10 cellular contexts compared by ENCODE assay signal in genomic region chr5:132807163-132807838, GRCh38. TPM values are rescaled to one million over a fixed set of nuclear protein-coding genes. Genes with fewer than 3 reads are reported as not detected.
DNase-seq lines count a peak whose midpoint lies in the region; ATAC-seq and TF ChIP-seq lines count a peak whose summit lies in the region.
"Had no signal": no experiment of that assay in that cellular context is flagged by ENCODE, and none has a peak within 500 bp of the region (broad histone marks: within the 10 kb centered on the region; RNA-seq: fewer than 3 reads in every experiment).

No MANE protein-coding gene starts in this region.

- TF ChIP-seq POLR2A in esophagus squamous epithelium (IDR thresholded peaks at IDR 0.05): no peak

- no peak overlapping the region for H2AFZ ChIP-seq in OCI-LY1 (ENCODE audit: low read length)
- H2AFZ ChIP-seq: parathyroid adenoma had no signal

- no peak overlapping the region for H3K4me2 ChIP-seq in OCI-LY1 (ENCODE audit: low read length)

- H3K4me1 Mint-ChIP-seq in endothelial cell (ENCODE audit: unreplicated experiment): no peaks in the 10 kb centered on the region

- no peak overlapping the region for H3K4me3 ChIP-seq in GM12864 (ENCODE audit: low read depth, low read length)
- H3K4me3 ChIP-seq in OCI-LY1 (ENCODE audit: low read depth, low read length, poor library complexity, severe bottlenecking): no peak overlapping the region
- no peak overlapping the region for H3K4me3 ChIP-seq in esophagus squamous epithelium

- no peaks in the 10 kb centered on the region for H3K9me2 ChIP-seq in OCI-LY1 (ENCODE audit: low read depth, low read length)

- WGBS in esophagus squamous epithelium, 2 donors: 75 to 76% methylated on average over 12 of the region's 12 CpGs

- H3K9me3 Mint-ChIP-seq in endothelial cell (ENCODE audit: unreplicated experiment): no peaks in the 10 kb centered on the region

- H3K27ac Mint-ChIP-seq in endothelial cell (ENCODE audit: unreplicated experiment): no peak overlapping the region

- no peak for ATAC-seq in HG02798 (IDR thresholded peaks at IDR 0.05; ENCODE audit: poor library complexity, unreplicated experiment)

- H3K27me3 ChIP-seq in OCI-LY1 (ENCODE audit: insufficient read depth, low read length) (peaks cover 10% of the 10 kb centered on the region), esophagus squamous epithelium (peaks cover 6 to 55% (median 8%) of the 10 kb centered on the region in 4 donors)

- H3K79me2 ChIP-seq in OCI-LY1 (ENCODE audit: insufficient read depth, low read length): no peaks in the 10 kb centered on the region
- H3K79me2 ChIP-seq: parathyroid adenoma had no signal

- no peak overlapping the region for H3K9ac ChIP-seq in OCI-LY1 (ENCODE audit: low read length)
- H3K9ac ChIP-seq: parathyroid adenoma had no signal

- DNase-seq in GM12864 (ENCODE audit: low read depth) (no peak), endothelial cell (ENCODE audit: low spot score) (peak; percentile 40), pons (ENCODE audit: low spot score) (peak; percentile 91), esophagus squamous epithelium (lab: John Stamatoyannopoulos, UW) (no peak), cerebellar nuclear complex (lab: John Stamatoyannopoulos, UW) (no peak), NCI-H1048 (lab: John Stamatoyannopoulos, UW) (no peak)
- DNase-seq: NCI-H446 had no signal

- intact Hi-C loops in esophagus squamous epithelium (cut with DNase I): no loop called here

- H3K27ac ChIP-seq in OCI-LY1 (ENCODE audit: low read depth, low read length, poor library complexity, severe bottlenecking) (no peak overlapping the region), esophagus squamous epithelium (no peak overlapping the region)
- H3K27ac ChIP-seq: parathyroid adenoma had no signal

- peaks cover 1% of the 10 kb centered on the region for H3K27me3 Mint-ChIP-seq in endothelial cell (ENCODE audit: unreplicated experiment)

- H3K36me3 ChIP-seq in OCI-LY1 (ENCODE audit: insufficient read depth, low read length): no peaks in the 10 kb centered on the region
- no peaks in the 10 kb centered on the region for H3K36me3 ChIP-seq in esophagus squamous epithelium

- TF ChIP-seq CTCF in GM12864 (IDR thresholded peaks at IDR 0.05; ENCODE audit: low read depth, low read length, missing control alignments) (peak; percentile 14), OCI-LY1 (IDR thresholded peaks at IDR 0.05; ENCODE audit: low read length) (peak; percentile 36), endothelial cell (IDR thresholded peaks at IDR 0.05; ENCODE audit: unreplicated experiment) (no peak), esophagus squamous epithelium (IDR thresholded peaks at IDR 0.05) (peak in 1 of 6 experiments; percentile 26)

- H3K9me3 ChIP-seq in OCI-LY1 (ENCODE audit: low read length): no peaks in the 10 kb centered on the region
- H3K9me3 ChIP-seq in esophagus squamous epithelium: no peaks in the 10 kb centered on the region

- H3K4me1 ChIP-seq in OCI-LY1 (ENCODE audit: insufficient read depth, low read length, severe bottlenecking) (no peaks in the 10 kb centered on the region), esophagus squamous epithelium (peaks cover 0 to 14% (median 0%) of the 10 kb centered on the region in 3 donors)
- H3K4me1 ChIP-seq: parathyroid adenoma had no signal

- no peaks in the 10 kb centered on the region for H4K20me1 ChIP-seq in OCI-LY1 (ENCODE audit: insufficient read depth, low read length)

- H3F3A ChIP-seq in OCI-LY1 (ENCODE audit: insufficient read depth, low read length): no peaks in the 10 kb centered on the region

- H3K4me3 Mint-ChIP-seq in endothelial cell (ENCODE audit: unreplicated experiment): no peak overlapping the region

- H3K36me3 Mint-ChIP-seq in endothelial cell (ENCODE audit: low read depth, unreplicated experiment): no peaks in the 10 kb centered on the region

RNA-seq across cellular contexts. Expression of gene SOWAHA, which starts 5.8 kb away (rescaled TPM):
- total RNA-seq in endothelial cell (ENCODE audit: unreplicated experiment) (not detected), esophagus squamous epithelium (under 1 TPM in 2 of 4 donors, not detected in 2; 0.13 to 0.45 TPM)

RNA-seq across cellular contexts. Expression of gene SHROOM1, which starts 23.1 kb away (rescaled TPM):
- total RNA-seq in endothelial cell (ENCODE audit: unreplicated experiment) (5.6 TPM), esophagus squamous epithelium (10 to 100 TPM in 1 of 4 donors, 1 to 10 TPM in 3; 2.7 to 10.7 (median 3.7) TPM)

RNA-seq across cellular contexts. Expression of gene SEPTIN8, which starts 30.3 kb away (rescaled TPM):
- total RNA-seq in endothelial cell (ENCODE audit: unreplicated experiment) (22.8 TPM), esophagus squamous epithelium (10 to 100 TPM; 31.9 to 44.9 (median 38.3) TPM)

RNA-seq across cellular contexts. Expression of gene GDF9, which starts 59.0 kb away (rescaled TPM):
- total RNA-seq in endothelial cell (ENCODE audit: unreplicated experiment): 0.33 TPM
- under 1 TPM in 2 of 4 donors, not detected in 2; 0.26 to 0.40 TPM for total RNA-seq in esophagus squamous epithelium

RNA-seq across cellular contexts. Expression of gene UQCRQ, which starts 59.1 kb away (rescaled TPM):
- total RNA-seq in endothelial cell (ENCODE audit: unreplicated experiment): 152 TPM
- total RNA-seq in esophagus squamous epithelium: 100 to 1,000 TPM; 160 to 232 (median 193) TPM

Comparison
In these comparisons a context has a peak if more than half of its experiments do, and no peak if none do; other contexts are left out.
1. DNase-seq: peak in endothelial cell (single experiment) and pons (single experiment); none in GM12864 (single experiment), esophagus squamous epithelium (single experiment), cerebellar nuclear complex (0 of 2) and NCI-H1048 (single experiment).